In genomic region chr1:161216945-161217712, GRCh38 we compare ENCODE assay signal across 8 cellular contexts. TPM values are rescaled to one million over a fixed set of nuclear protein-coding genes. Genes with fewer than 3 reads are reported as not detected.
DNase-seq lines count a peak whose midpoint lies in the region; ATAC-seq and TF ChIP-seq lines count a peak whose summit lies in the region.

No MANE protein-coding gene starts in this region.

- H3K4me3 ChIP-seq in endodermal cell (ENCODE audit: low read length), result no peak overlapping the region
- H3K4me3 ChIP-seq in osteoblast (ENCODE audit: insufficient read depth, low read length), result peak overlapping the region; percentile 43

- no peaks in the 10 kb centered on the region for H3K79me2 ChIP-seq in osteoblast (ENCODE audit: insufficient read depth, low read length)
- no peaks in the 10 kb centered on the region for H3K79me2 ChIP-seq in H9 (ENCODE audit: insufficient read depth, low read length)

- H3K4ac ChIP-seq in H9 (ENCODE audit: low read depth, low read length), result no peak overlapping the region

- H3K9me3 ChIP-seq in endodermal cell (ENCODE audit: control insufficient read depth, low read length) (no peaks in the 10 kb centered on the region), osteoblast (ENCODE audit: low read depth, low read length) (no peaks in the 10 kb centered on the region), H9 (ENCODE audit: control insufficient read depth, low read depth, low read length) (no peaks in the 10 kb centered on the region)

- no peak overlapping the region for H4K91ac ChIP-seq in H9 (ENCODE audit: insufficient read length, low read depth, low read length)

- H2AFZ ChIP-seq in osteoblast (ENCODE audit: low read length) (peak overlapping the region; percentile 73), H9 (ENCODE audit: low read length) (no peak overlapping the region)

- no peak overlapping the region for H2BK5ac ChIP-seq in H9 (ENCODE audit: insufficient read length, low read length)

- H3K23me2 ChIP-seq in H9 (ENCODE audit: insufficient read length, low read depth, low read length, poor library complexity, severe bottlenecking), result no peaks in the 10 kb centered on the region

- no peak overlapping the region for H3K14ac ChIP-seq in H9 (ENCODE audit: insufficient read depth, low read length)

- H3K4me1 ChIP-seq in endodermal cell (ENCODE audit: control insufficient read depth, insufficient read depth, low read length) (no peaks in the 10 kb centered on the region), osteoblast (ENCODE audit: insufficient read depth, low read length) (peaks cover 24% of the 10 kb centered on the region), H9 (ENCODE audit: insufficient read depth, low read length) (peaks cover 4% of the 10 kb centered on the region; the same call in 1 of the 2 replicates)

- DNase-seq in NOMO-1 treated with dmso at 0.1 percent for 144 hours (lab: John Stamatoyannopoulos, UW; ENCODE audit: unreplicated experiment) (peak; percentile 84), endodermal cell (peak; percentile 39), osteoblast (ENCODE audit: insufficient read length, low spot score, missing footprints) (peak; percentile 90), H9 (no peak)
- no peak for DNase-seq in activated naive CD4-positive, alpha-beta T cell treated with Interleukin-2 at 50 U/mL for 16 hours

- H3K9me3 Mint-ChIP-seq in endodermal cell, result no peaks in the 10 kb centered on the region
- H3K9me3 Mint-ChIP-seq in H9, result no peaks in the 10 kb centered on the region

- no peak overlapping the region for H3T11ph ChIP-seq in H9 (ENCODE audit: low read length)

- H3K27me3 ChIP-seq in endodermal cell (ENCODE audit: control insufficient read depth, insufficient read depth, low read length, poor library complexity, severe bottlenecking) (no peaks in the 10 kb centered on the region), osteoblast (ENCODE audit: insufficient read depth, low read length) (no peaks in the 10 kb centered on the region), H9 (ENCODE audit: insufficient read depth, low read length) (no peaks in the 10 kb centered on the region)

- H3K9ac ChIP-seq in endodermal cell (ENCODE audit: extremely low read depth, low read length, poor library complexity, severe bottlenecking), result no peak overlapping the region
- H3K9ac ChIP-seq in H9 (ENCODE audit: extremely low read depth, insufficient read length, low read length), result no peak overlapping the region

- H2BK120ac ChIP-seq in H9 (ENCODE audit: low read depth, low read length, poor library complexity, severe bottlenecking), result no peak overlapping the region

- H3K4me2 ChIP-seq in osteoblast (ENCODE audit: insufficient read depth, low read length) (peak overlapping the region; percentile 77), H9 (ENCODE audit: insufficient read depth, insufficient read length, low read length) (no peak overlapping the region)

- no peak overlapping the region for H4K5ac ChIP-seq in H9 (ENCODE audit: insufficient read length, low read depth, low read length)

- H4K8ac ChIP-seq in H9 (replicated peaks; ENCODE audit: insufficient read length, low read depth, low read length), result no peak overlapping the region

- no peak overlapping the region for H3K27ac ChIP-seq in endodermal cell (ENCODE audit: low read depth, low read length)
- peak overlapping the region; percentile 97 for H3K27ac ChIP-seq in osteoblast (ENCODE audit: low read depth, low read length)
- no peak overlapping the region for H3K27ac ChIP-seq in H9 (ENCODE audit: insufficient read length, low read depth, low read length)

- H2BK12ac ChIP-seq in H9 (ENCODE audit: insufficient read length, low read depth, low read length), result no peak overlapping the region

- no peak overlapping the region for H3K4me3 Mint-ChIP-seq in endodermal cell
- no peak overlapping the region for H3K4me3 Mint-ChIP-seq in H9

- no peaks in the 10 kb centered on the region for H3K79me1 ChIP-seq in H9 (ENCODE audit: insufficient read depth, low read depth, low read length, poor library complexity, severe bottlenecking)

- no peak overlapping the region for H3K23ac ChIP-seq in H9 (ENCODE audit: insufficient read length, low read depth, low read length)

- H2AK5ac ChIP-seq in H9 (ENCODE audit: insufficient read length, low read length), result no peak overlapping the region

- H3K36me3 Mint-ChIP-seq in endodermal cell (ENCODE audit: low read depth) (peaks cover 38% of the 10 kb centered on the region), H9 (ENCODE audit: insufficient read depth in 1 of 3, low read depth in 3 of 3) (peaks cover 12 to 29% (median 28%) of the 10 kb centered on the region in 3 experiments; a peak in 6 of 7 replicates)

- peak; percentile 69 for ATAC-seq in GM18508 (IDR thresholded peaks at IDR 0.05; ENCODE audit: insufficient read depth, unreplicated experiment)
- ATAC-seq in HG02623 (IDR thresholded peaks at IDR 0.05; ENCODE audit: unreplicated experiment), result peak; percentile 83
- no peak for ATAC-seq in GM18519 (IDR thresholded peaks at IDR 0.05; ENCODE audit: low FRiP score, unreplicated experiment)

- H3K4me1 Mint-ChIP-seq in endodermal cell, result peaks cover 44% of the 10 kb centered on the region
- peaks cover 17 to 28% of the 10 kb centered on the region in 2 experiments for H3K4me1 Mint-ChIP-seq in H9

- H2BK20ac ChIP-seq in H9 (ENCODE audit: low read depth, low read length, poor library complexity, severe bottlenecking), result no peak overlapping the region

- 88 to 92% methylated on average over 4 to 7 of the region's 7 CpGs for WGBS in endodermal cell (ENCODE audit: insufficient coverage in 1 of 2, insufficient read length in 1 of 2), 2 experiments
- no CpG with 5 or more reads among the region's 7 CpGs for WGBS in H9 (ENCODE audit: extremely low coverage, insufficient read length, low lambda C conversion rate)

- peaks cover 28% of the 10 kb centered on the region for H3K36me3 ChIP-seq in endodermal cell (ENCODE audit: control insufficient read depth, insufficient read depth, low read length)
- H3K36me3 ChIP-seq in osteoblast (ENCODE audit: insufficient read depth, low read length), result peaks cover 22% of the 10 kb centered on the region

- no peak overlapping the region for H3K18ac ChIP-seq in H9 (ENCODE audit: insufficient read length, low read depth, low read length)

- H2BK15ac ChIP-seq in H9 (ENCODE audit: low read depth, low read length), result no peak overlapping the region

- no peaks in the 10 kb centered on the region for H3K27me3 Mint-ChIP-seq in endodermal cell (ENCODE audit: insufficient read depth)
- H3K27me3 Mint-ChIP-seq in H9 (ENCODE audit: low read depth), result no peaks in the 10 kb centered on the region

- no peaks in the 10 kb centered on the region for H4K20me1 ChIP-seq in osteoblast (ENCODE audit: insufficient read depth, low read length)
- no peaks in the 10 kb centered on the region for H4K20me1 ChIP-seq in H9 (ENCODE audit: control insufficient read depth, insufficient read depth, insufficient read length)

- no peak for TF ChIP-seq CTCF in endodermal cell (conservative IDR thresholded peaks at IDR 0.05)
- no peak for TF ChIP-seq CTCF in osteoblast (IDR thresholded peaks at IDR 0.05; ENCODE audit: extremely low read depth, low read depth, low read length)
- TF ChIP-seq CTCF in H9 (conservative IDR thresholded peaks at IDR 0.05), result no peak

- H3K27ac Mint-ChIP-seq in endodermal cell (peak overlapping the region; percentile 62), H9 (peak overlapping the region in 1 of 3 experiments; percentile 86; a peak in 1 of 7 replicates)

- H3K56ac ChIP-seq in H9 (ENCODE audit: insufficient read length, low read depth, low read length), result no peak overlapping the region

RNA-seq across cellular contexts. Expression of gene FCER1G, which starts 2.0 kb away (rescaled TPM):
- total RNA-seq in endodermal cell, result under 1 TPM; 0.68 to 0.69 TPM
- not detected for polyA plus RNA-seq in endodermal cell (2013, experiment 1 of 2)
- polyA plus RNA-seq in endodermal cell (2013, experiment 2 of 2), result not detected
- 0.29 and 0.72 TPM in 2 replicates for total RNA-seq in osteoblast
- total RNA-seq in H9 (2021), result 0.44 and 0.90 TPM in 2 replicates

RNA-seq across cellular contexts. Expression of gene APOA2, which starts 6.3 kb away (rescaled TPM):
- total RNA-seq in endodermal cell (100 to 1,000 TPM; 268 to 396 TPM), osteoblast (not detected in 2 replicates), H9 (2021) (not detected in 2 replicates)
- 149 TPM for polyA plus RNA-seq in endodermal cell (2013, experiment 1 of 2)
- 136 TPM for polyA plus RNA-seq in endodermal cell (2013, experiment 2 of 2)

RNA-seq across cellular contexts. Expression of gene TOMM40L, which starts 8.7 kb away (rescaled TPM):
- 10 to 100 TPM in 1 of 2 donors, 1 to 10 TPM in 1; 9.0 to 11.6 TPM for total RNA-seq in endodermal cell
- polyA plus RNA-seq in endodermal cell (2013, experiment 1 of 2), result 9.8 TPM
- 10.6 TPM for polyA plus RNA-seq in endodermal cell (2013, experiment 2 of 2)
- 6.5 and 8.8 TPM in 2 replicates for total RNA-seq in osteoblast
- total RNA-seq in H9 (2021), result 12.8 and 13.5 TPM in 2 replicates

RNA-seq across cellular contexts. Expression of gene NDUFS2, which starts 15.0 kb away (rescaled TPM):
- total RNA-seq in endodermal cell (10 to 100 TPM; 83.5 to 100.0 TPM), osteoblast (103 and 130 TPM in 2 replicates), H9 (2021) (80.3 and 84.5 TPM in 2 replicates)
- polyA plus RNA-seq in endodermal cell (2013, experiment 1 of 2), result 130 TPM
- polyA plus RNA-seq in endodermal cell (2013, experiment 2 of 2), result 112 TPM

RNA-seq across cellular contexts. Expression of gene ADAMTS4, which starts 18.3 kb away (rescaled TPM):
- total RNA-seq in endodermal cell (1 to 10 TPM; 4.4 to 9.6 TPM), osteoblast (1.4 and 3.5 TPM in 2 replicates), H9 (2021) (7.0 and 9.1 TPM in 2 replicates)
- polyA plus RNA-seq in endodermal cell (2013, experiment 1 of 2), result 5.7 TPM
- 4.6 TPM for polyA plus RNA-seq in endodermal cell (2013, experiment 2 of 2)

Comparison
In these comparisons a context has a peak if more than half of its experiments do, and no peak if none do; other contexts are left out.
1. DNase-seq: peak in NOMO-1 treated with dmso at 0.1 percent for 144 hours (single experiment), endodermal cell (single experiment) and osteoblast (single experiment); none in H9 (single experiment) and activated naive CD4-positive, alpha-beta T cell treated with Interleukin-2 at 50 U/mL for 16 hours (single experiment).
2. RNA of gene APOA2, which starts 6.3 kb away (total RNA-seq): 268 to 396 TPM in endodermal cell; not detected in H9 and not detected in osteoblast; every median in the first group is over 100 times any median in the second.